Comparison of ENCODE assay signal across 13 cellular contexts in the genomic region with DNA sequence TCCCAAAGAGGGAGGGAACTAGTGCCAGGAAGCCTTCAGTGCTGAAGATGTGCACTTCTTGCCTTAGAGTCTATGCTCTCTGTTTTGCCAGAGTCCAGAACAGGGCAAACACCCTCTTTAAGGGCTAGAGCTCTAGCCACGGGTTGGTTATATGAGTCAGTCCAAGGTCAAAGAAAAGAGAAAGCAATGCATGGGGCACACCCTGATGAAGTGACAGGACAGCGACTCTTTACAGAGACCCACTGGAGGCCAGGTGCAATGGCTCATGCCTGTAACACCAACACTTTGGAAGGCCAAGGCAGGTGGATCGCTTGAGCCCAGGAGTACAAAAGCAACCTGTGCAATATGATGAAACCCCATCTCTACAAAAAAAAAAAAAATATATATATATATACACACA.
"Had no signal": no experiment of that assay in that cellular context is flagged by ENCODE, and none has a peak within 500 bp of the region (broad histone marks: within the 10 kb centered on the region; RNA-seq: fewer than 3 reads in every experiment).

No MANE protein-coding gene starts in this region.

- ATAC-seq: activated naive CD4-positive, alpha-beta T cell treated with anti-CD3 and anti-CD28 coated beads, Interleukin-2, amount 50 U/mL, for 72 hours; naive thymus-derived CD4-positive, alpha-beta T cell; stimulated activated naive CD8-positive, alpha-beta T cell treated with anti-CD3 and anti-CD28 coated beads, Interleukin-15, Interleukin-2, amounts not matched to agents 100 U/mL and 50 U/mL, for 24 hours had no signal

- H3K27me3 ChIP-seq: tibial nerve had no signal

- H3K79me2 ChIP-seq: parathyroid adenoma had no signal

- H3K4me3 ChIP-seq: tibial nerve had no signal

- H3K9ac ChIP-seq: parathyroid adenoma had no signal

- DNase-seq: activated CD4-positive, alpha-beta T cell treated with anti-CD3 and anti-CD28 coated beads, Interleukin-2, amount 50 U/mL, for 4 hours; activated gamma-delta T cell treated with Interleukin-2 at 50 U/mL for 16 hours; activated T-cell treated with anti-CD3 and anti-CD28 coated beads for 4 hours; effector CD8-positive, alpha-beta T cell; glutamatergic neuron; mesendoderm; naive thymus-derived CD4-positive, alpha-beta T cell; stimulated activated naive CD8-positive, alpha-beta T cell treated with anti-CD3 and anti-CD28 coated beads, Interleukin-15, Interleukin-2, amounts not matched to agents 100 U/mL and 50 U/mL, for 24 hours; substantia nigra; SW 1271 had no signal

- H3K27ac ChIP-seq: parathyroid adenoma had no signal

- H3K9me3 ChIP-seq: tibial nerve had no signal
